5 cellular contexts compared by ENCODE assay signal in the genomic region with DNA sequence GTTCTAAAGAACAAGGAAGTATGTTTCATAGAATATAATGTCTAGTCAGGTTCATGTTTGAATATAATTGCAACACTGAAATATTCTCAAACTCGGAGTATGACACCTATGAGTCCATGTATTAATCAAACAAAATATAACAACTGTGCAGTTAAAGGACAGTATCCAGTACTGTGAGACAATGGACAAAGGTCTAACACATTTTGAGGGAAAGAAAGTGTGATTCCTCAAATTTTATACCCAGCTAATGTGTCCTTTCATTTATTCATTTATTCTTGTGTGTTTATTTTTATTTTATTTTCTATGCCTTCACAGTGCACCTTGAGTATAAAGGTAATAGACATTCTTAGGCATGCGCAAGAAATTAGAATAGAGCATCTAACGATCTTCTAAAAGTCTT.
"Had no signal": no experiment of that assay in that cellular context is flagged by ENCODE, and none has a peak within 500 bp of the region (broad histone marks: within the 10 kb centered on the region; RNA-seq: fewer than 3 reads in every experiment).

No MANE protein-coding gene starts in this region.

- DNase-seq: IMR-90, KG1 had no signal

- H3K27ac ChIP-seq: HL-60, KMS-11 had no signal

- H3K4me2 ChIP-seq: KMS-11 had no signal

- FAIRE-seq: HTR-8/SVneo had no signal

- H3K9ac ChIP-seq: KMS-11 had no signal
